Comparison of ENCODE assay signal across 12 cellular contexts in genomic region chr5:113123563-113123962, GRCh38.
A peak's percentile ranks its signal among the peaks of the same experiment; 100 is the strongest.
DNase-seq lines count a peak whose midpoint lies in the region; ATAC-seq, FAIRE-seq and TF ChIP-seq lines count a peak whose summit lies in the region.
"Had no signal": no experiment of that assay in that cellular context is flagged by ENCODE, and none has a peak within 500 bp of the region (broad histone marks: within the 10 kb centered on the region; RNA-seq: fewer than 3 reads in every experiment).

No MANE protein-coding gene starts in this region.

- no peaks in the 10 kb centered on the region for H3K9me3 ChIP-seq in OCI-LY3 (ENCODE audit: insufficient read depth, low read length)
- H3K9me3 ChIP-seq: ascending aorta, pancreas had no signal

- CTCF ChIA-PET in activated CD8-positive, alpha-beta T cell treated with anti-CD3 and anti-CD28 coated beads for 36 hours (lab: Charles Lee), result interaction anchor here (0.8 to 1.7 kb wide), 3 partner anchors 16 to 127 kb away, joined by 3 to 5 read pairs (median 3); no protein-coding TSS in a partner anchor
- CTCF ChIA-PET in activated CD8-positive, alpha-beta T cell treated with anti-CD3 and anti-CD28 coated beads, Interleukin-2, amount 10 ng/mL, durations not matched to agents 7 days and 5 days (lab: Charles Lee), result no interaction called here

- no peaks in the 10 kb centered on the region; the same call in 1 of the 2 replicates for H3K27me3 ChIP-seq in OCI-LY3 (ENCODE audit: low read depth, low read length)
- H3K27me3 ChIP-seq: ascending aorta, pancreas had no signal

- H3K27me3 Mint-ChIP-seq in activated CD8-positive, alpha-beta T cell treated with anti-CD3 and anti-CD28 coated beads for 36 hours, result no peaks in the 10 kb centered on the region
- peaks cover 4% of the 10 kb centered on the region for H3K27me3 Mint-ChIP-seq in activated CD8-positive, alpha-beta T cell treated with anti-CD3 and anti-CD28 coated beads, Interleukin-2, amount 10 ng/mL, durations not matched to agents 7 days and 5 days (ENCODE audit: low read depth)

- H3K79me2 ChIP-seq in OCI-LY3 (ENCODE audit: low read length), result no peaks in the 10 kb centered on the region

- no peaks in the 10 kb centered on the region for H3K4me1 Mint-ChIP-seq in activated CD8-positive, alpha-beta T cell treated with anti-CD3 and anti-CD28 coated beads for 36 hours (ENCODE audit: low read depth)
- H3K4me1 Mint-ChIP-seq in activated CD8-positive, alpha-beta T cell treated with anti-CD3 and anti-CD28 coated beads, Interleukin-2, amount 10 ng/mL, durations not matched to agents 7 days and 5 days (ENCODE audit: low read depth), result no peaks in the 10 kb centered on the region

- no peaks in the 10 kb centered on the region for H3K36me3 Mint-ChIP-seq in activated CD8-positive, alpha-beta T cell treated with anti-CD3 and anti-CD28 coated beads for 36 hours (ENCODE audit: low read depth)
- no peaks in the 10 kb centered on the region for H3K36me3 Mint-ChIP-seq in activated CD8-positive, alpha-beta T cell treated with anti-CD3 and anti-CD28 coated beads, Interleukin-2, amount 10 ng/mL, durations not matched to agents 7 days and 5 days (ENCODE audit: low read depth)

- no peak overlapping the region for H3K4me3 Mint-ChIP-seq in activated CD8-positive, alpha-beta T cell treated with anti-CD3 and anti-CD28 coated beads for 36 hours
- H3K4me3 Mint-ChIP-seq in activated CD8-positive, alpha-beta T cell treated with anti-CD3 and anti-CD28 coated beads, Interleukin-2, amount 10 ng/mL, durations not matched to agents 7 days and 5 days, result no peak overlapping the region

- ATAC-seq in activated CD8-positive, alpha-beta T cell treated with anti-CD3 and anti-CD28 coated beads for 36 hours, result no peak
- no peak for ATAC-seq in activated CD8-positive, alpha-beta T cell treated with anti-CD3 and anti-CD28 coated beads, Interleukin-2, amount 10 ng/mL, durations not matched to agents 7 days and 5 days
- ATAC-seq in HG03354 (IDR thresholded peaks at IDR 0.05; ENCODE audit: poor library complexity, severe bottlenecking, unreplicated experiment), result no peak
- ATAC-seq: Right ventricle myocardium inferior had no signal

- no peaks in the 10 kb centered on the region for H4K20me1 ChIP-seq in OCI-LY3 (ENCODE audit: insufficient read depth, low read length)

- H3K4me3 ChIP-seq in OCI-LY3 (ENCODE audit: low read length), result no peak overlapping the region
- no peak overlapping the region for H3K4me3 ChIP-seq in epithelial cell of esophagus (ENCODE audit: low read length)
- H3K4me3 ChIP-seq in retinal pigment epithelial cell (ENCODE audit: low read length), result no peak overlapping the region
- H3K4me3 ChIP-seq: ascending aorta, pancreas had no signal

- no peak overlapping the region for H2AFZ ChIP-seq in OCI-LY3 (ENCODE audit: low read depth, low read length)

- intact Hi-C loops in activated CD8-positive, alpha-beta T cell treated with anti-CD3 and anti-CD28 coated beads for 36 hours (cut with micrococcal nuclease), result no loop called here

- no peak for TF ChIP-seq POLR2A in GM12891 (IDR thresholded peaks at IDR 0.05; ENCODE audit: low read depth, low read length)

- no peaks in the 10 kb centered on the region for H3K9me3 Mint-ChIP-seq in activated CD8-positive, alpha-beta T cell treated with anti-CD3 and anti-CD28 coated beads for 36 hours
- no peaks in the 10 kb centered on the region for H3K9me3 Mint-ChIP-seq in activated CD8-positive, alpha-beta T cell treated with anti-CD3 and anti-CD28 coated beads, Interleukin-2, amount 10 ng/mL, durations not matched to agents 7 days and 5 days (ENCODE audit: insufficient read depth)

- no peak overlapping the region for H3K27ac Mint-ChIP-seq in activated CD8-positive, alpha-beta T cell treated with anti-CD3 and anti-CD28 coated beads for 36 hours
- H3K27ac Mint-ChIP-seq in activated CD8-positive, alpha-beta T cell treated with anti-CD3 and anti-CD28 coated beads, Interleukin-2, amount 10 ng/mL, durations not matched to agents 7 days and 5 days, result no peak overlapping the region

- H3K27ac ChIP-seq in OCI-LY3 (ENCODE audit: low read length), result no peak overlapping the region
- H3K27ac ChIP-seq: ascending aorta, pancreas had no signal

- POLR2A ChIA-PET in activated CD8-positive, alpha-beta T cell treated with anti-CD3 and anti-CD28 coated beads for 36 hours (lab: Charles Lee), result no interaction called here
- POLR2A ChIA-PET in activated CD8-positive, alpha-beta T cell treated with anti-CD3 and anti-CD28 coated beads, Interleukin-2, amount 10 ng/mL, durations not matched to agents 7 days and 5 days (lab: Charles Lee), result no interaction called here

- DNase-seq in activated CD8-positive, alpha-beta T cell treated with anti-CD3 and anti-CD28 coated beads for 36 hours, result no peak
- no peak for DNase-seq in activated CD8-positive, alpha-beta T cell treated with anti-CD3 and anti-CD28 coated beads, Interleukin-2, amount 10 ng/mL, durations not matched to agents 7 days and 5 days
- no peak for DNase-seq in epithelial cell of esophagus (ENCODE audit: low read depth)
- DNase-seq in retinal pigment epithelial cell (ENCODE audit: low read depth), result no peak
- DNase-seq in GM12891 (ENCODE audit: insufficient read length, low spot score), result no peak
- DNase-seq in frontal cortex (ENCODE audit: low spot score in 2 of 2), result no peak
- DNase-seq: hypothalamus, pancreas had no signal

- TF ChIP-seq CTCF in activated CD8-positive, alpha-beta T cell treated with anti-CD3 and anti-CD28 coated beads for 36 hours (IDR thresholded peaks at IDR 0.05), result peak; percentile 14
- TF ChIP-seq CTCF in OCI-LY3 (IDR thresholded peaks at IDR 0.05; ENCODE audit: low read depth, low read length), result peak; percentile 26; the same call in 1 of the 2 replicates
- peak; percentile 13 for TF ChIP-seq CTCF in epithelial cell of esophagus (IDR thresholded peaks at IDR 0.05; ENCODE audit: insufficient read depth, low read depth, low read length, missing control alignments)
- peak; percentile 64 for TF ChIP-seq CTCF in retinal pigment epithelial cell (conservative IDR thresholded peaks at IDR 0.05; ENCODE audit: low read depth, low read length)

- H3K4me1 ChIP-seq in OCI-LY3 (ENCODE audit: low read length), result no peaks in the 10 kb centered on the region
- H3K4me1 ChIP-seq: ascending aorta had no signal

- H3K9ac ChIP-seq in OCI-LY3 (ENCODE audit: low read length), result no peak overlapping the region

- no peaks in the 10 kb centered on the region for H3K36me3 ChIP-seq in OCI-LY3 (replicated peaks; ENCODE audit: low read depth, low read length)
- H3K36me3 ChIP-seq: ascending aorta, pancreas had no signal

- FAIRE-seq in GM12891 (lab: Jason Lieb, UNC), result no peak
- no peak for FAIRE-seq in frontal cortex (lab: Jason Lieb, UNC)
- FAIRE-seq: pancreas had no signal

- no peak overlapping the region for H3K4me2 ChIP-seq in OCI-LY3 (ENCODE audit: low read length)

TF ChIP-seq in GM12891, 5 proteins besides CTCF, POLR2A, EP300 and RAD21:
- no peak for TF ChIP-seq PAX5 (IDR thresholded peaks at IDR 0.05; ENCODE audit: insufficient read depth, low read length, severe bottlenecking)
- no peak for TF ChIP-seq POU2F2 (IDR thresholded peaks at IDR 0.05; ENCODE audit: low read depth, low read length)
- TF ChIP-seq POLR2AphosphoS5 (IDR thresholded peaks at IDR 0.05; ENCODE audit: low read depth, low read length), result no peak

Comparison
In these comparisons a context has a peak if more than half of its experiments do, and no peak if none do; other contexts are left out.
1. CTCF ChIP-seq: peak in every context shown above with its lines; median percentile 64 in retinal pigment epithelial cell; 26 in OCI-LY3; 14 in activated CD8-positive, alpha-beta T cell treated with anti-CD3 and anti-CD28 coated beads for 36 hours; 13 in epithelial cell of esophagus.